ENCODE assay signal across 1 cellular context in genomic region chr11:72239849-72240460, GRCh38.
TF ChIP-seq lines count a peak whose summit lies in the region.

No MANE protein-coding gene starts in this region.

TF ChIP-seq in WTC11, 78 proteins besides CTCF, POLR2A, EP300 and RAD21 (continued from another document):
- TF ChIP-seq, protein P1, sequence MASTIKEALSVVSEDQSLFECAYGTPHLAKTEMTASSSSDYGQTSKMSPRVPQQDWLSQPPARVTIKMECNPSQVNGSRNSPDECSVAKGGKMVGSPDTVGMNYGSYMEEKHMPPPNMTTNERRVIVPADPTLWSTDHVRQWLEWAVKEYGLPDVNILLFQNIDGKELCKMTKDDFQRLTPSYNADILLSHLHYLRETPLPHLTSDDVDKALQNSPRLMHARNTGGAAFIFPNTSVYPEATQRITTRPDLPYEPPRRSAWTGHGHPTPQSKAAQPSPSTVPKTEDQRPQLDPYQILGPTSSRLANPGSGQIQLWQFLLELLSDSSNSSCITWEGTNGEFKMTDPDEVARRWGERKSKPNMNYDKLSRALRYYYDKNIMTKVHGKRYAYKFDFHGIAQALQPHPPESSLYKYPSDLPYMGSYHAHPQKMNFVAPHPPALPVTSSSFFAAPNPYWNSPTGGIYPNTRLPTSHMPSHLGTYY (CRISPR knock-in tag; IDR thresholded peaks at IDR 0.05) = no peak
